Comparison of ENCODE assay signal across 8 cellular contexts in the genomic region with DNA sequence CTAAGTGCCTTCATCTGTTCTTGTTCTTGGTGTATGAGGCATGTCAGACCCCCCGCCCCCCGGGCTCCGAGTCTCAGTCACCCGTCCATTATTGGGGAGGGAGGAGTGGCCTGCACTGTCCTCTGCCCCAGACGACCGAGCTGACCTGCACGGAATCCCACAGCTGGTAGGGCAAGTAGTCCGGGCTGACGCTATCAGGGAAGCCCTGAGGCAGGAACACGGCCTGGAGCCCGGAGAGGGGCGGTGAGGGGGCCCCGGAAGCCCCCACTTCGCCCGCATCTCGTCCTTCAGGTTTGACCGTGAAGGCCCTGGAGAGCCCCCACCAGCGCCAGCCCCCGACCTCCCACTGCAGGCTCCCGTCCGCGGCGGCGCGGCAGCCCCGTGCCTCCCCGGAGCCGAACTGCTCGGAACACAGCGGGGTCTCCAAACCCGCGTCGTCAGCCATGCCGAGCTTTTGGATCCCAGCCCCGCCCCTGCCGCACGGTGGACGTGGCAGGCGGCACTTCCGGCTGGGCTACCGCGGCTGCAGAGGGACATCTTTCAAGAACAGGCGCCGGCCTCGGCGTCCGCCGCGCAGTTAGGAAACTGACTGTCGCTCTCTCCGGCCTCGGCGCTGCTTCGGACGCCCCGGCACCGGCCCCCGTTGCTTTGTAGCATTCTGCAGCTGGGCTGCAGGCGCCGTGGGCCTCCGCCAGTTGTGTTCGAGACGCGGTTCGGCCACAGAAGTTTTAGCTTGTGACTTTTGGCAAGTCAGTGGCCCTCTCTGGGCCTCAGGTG. TPM values are rescaled to one million over a fixed set of nuclear protein-coding genes. Genes with fewer than 3 reads are reported as not detected.
DNase-seq lines count a peak whose midpoint lies in the region; ATAC-seq and TF ChIP-seq lines count a peak whose summit lies in the region.

A gene (minus strand): TSS at position 463 of the 777 bp plus-strand sequence. CDS start 18 bp downstream, at position 445.

- H3K79me2 ChIP-seq in PC-3 (ENCODE audit: low read length), result peaks cover 15% of the 10 kb centered on the region

- peak within 1 kb of the TSS; percentile 94 for H3K4me3 Mint-ChIP-seq in activated T-cell treated with anti-CD3 and anti-CD28 coated beads, Interleukin-2, amount 50 U/mL, for 24 hours

- H4K20me1 ChIP-seq in PC-3 (ENCODE audit: low read length), result no peaks in the 10 kb centered on the region

- peak within 1 kb of the TSS; percentile 96 for H3K4me3 ChIP-seq in HUES64 (ENCODE audit: low read length)
- H3K4me3 ChIP-seq in PC-3 (ENCODE audit: low read length), result peak within 1 kb of the TSS; percentile 98
- peak within 1 kb of the TSS; percentile 78 to 96 for H3K4me3 ChIP-seq in muscle layer of duodenum (ENCODE audit: low read depth in 1 of 2, low read length in 2 of 2)

- peak; percentile 85 for ATAC-seq in GM21447 (IDR thresholded peaks at IDR 0.05; ENCODE audit: unreplicated experiment)
- ATAC-seq in PC-3, result peak; percentile 85
- ATAC-seq in esophagus mucosa, result peak; percentile 94

- H3K27me3 ChIP-seq in HUES64 (ENCODE audit: insufficient read depth, low read length), result no peaks in the 10 kb centered on the region
- no peaks in the 10 kb centered on the region for H3K27me3 ChIP-seq in PC-3 (ENCODE audit: low read length)
- no peaks in the 10 kb centered on the region for H3K27me3 ChIP-seq in muscle layer of duodenum (ENCODE audit: low read depth, low read length)

- H3K9ac ChIP-seq in HUES64 (ENCODE audit: low read depth, low read length), result peak within 1 kb of the TSS; percentile 97
- H3K9ac ChIP-seq in PC-3 (ENCODE audit: low read length), result peak within 1 kb of the TSS; percentile 99

- H3K9me3 ChIP-seq in HUES64 (ENCODE audit: insufficient read depth, low read depth, low read length) (no peaks in the 10 kb centered on the region), PC-3 (ENCODE audit: low read length) (no peaks in the 10 kb centered on the region), muscle layer of duodenum (ENCODE audit: control insufficient read depth in 1 of 2, low read length in 2 of 2) (no peaks in the 10 kb centered on the region)

- WGBS in HUES64, result under 1% methylated on average over 65 of the region's 65 CpGs

- no peak for TF ChIP-seq CTCF in PC-3 (conservative IDR thresholded peaks at IDR 0.05; ENCODE audit: low read depth, low read length)

- peak within 1 kb of the TSS; percentile 97 for H3K27ac Mint-ChIP-seq in activated T-cell treated with anti-CD3 and anti-CD28 coated beads, Interleukin-2, amount 50 U/mL, for 24 hours

- H3K27ac ChIP-seq in HUES64 (ENCODE audit: low read depth, low read length) (peak within 1 kb of the TSS; percentile 88), PC-3 (ENCODE audit: low read length) (peak within 1 kb of the TSS; percentile 58), muscle layer of duodenum (ENCODE audit: low read length) (peak within 1 kb of the TSS; percentile 97)

- H3K36me3 Mint-ChIP-seq in activated T-cell treated with anti-CD3 and anti-CD28 coated beads, Interleukin-2, amount 50 U/mL, for 24 hours (ENCODE audit: low read depth), result peaks cover 44% of the 10 kb centered on the region

- CTCF ChIA-PET in PC-3 (lab: Charles Lee), result no interaction called here

- peak within 1 kb of the TSS; percentile 89 for H3K4me2 ChIP-seq in PC-3 (ENCODE audit: low read length)

- peaks cover 53% of the 10 kb centered on the region for H3K4me1 Mint-ChIP-seq in activated T-cell treated with anti-CD3 and anti-CD28 coated beads, Interleukin-2, amount 50 U/mL, for 24 hours (ENCODE audit: low read depth)

- POLR2A ChIA-PET in PC-3 (lab: Charles Lee; ENCODE audit: unreplicated experiment), result no interaction called here

- BruUV-seq in PC-3 (replicated peaks; lab: Mats Ljungman, UMichigan), result TSS peak; percentile 61

- 0 out of 2 replicates have a peak, but pooled peaks cover 6% of the 10 kb centered on the region for H3K36me3 ChIP-seq in HUES64 (ENCODE audit: insufficient read depth, low read length)
- no peaks in the 10 kb centered on the region for H3K36me3 ChIP-seq in PC-3 (ENCODE audit: low read depth, low read length)
- peaks cover 0 to 5% of the 10 kb centered on the region in 2 donors for H3K36me3 ChIP-seq in muscle layer of duodenum (ENCODE audit: control insufficient read depth in 1 of 2, insufficient read depth in 2 of 2, low read length in 2 of 2)

- no peaks in the 10 kb centered on the region for H3K27me3 Mint-ChIP-seq in activated T-cell treated with anti-CD3 and anti-CD28 coated beads, Interleukin-2, amount 50 U/mL, for 24 hours

- H3K4me1 ChIP-seq in HUES64 (ENCODE audit: insufficient read depth, low read length) (peaks cover 12% of the 10 kb centered on the region), PC-3 (ENCODE audit: insufficient read depth, low read length) (peaks cover 15% of the 10 kb centered on the region), muscle layer of duodenum (ENCODE audit: control insufficient read depth in 1 of 2, insufficient read depth in 2 of 2, low read length in 2 of 2) (peaks cover 12 to 26% of the 10 kb centered on the region in 2 donors)

- no peaks in the 10 kb centered on the region for H3F3A ChIP-seq in PC-3 (ENCODE audit: low read length, unreplicated experiment)

- intact Hi-C loops in PC-3 (cut with micrococcal nuclease), result loop anchor here (5.0 kb wide), 1 partner anchor 194 kb away; no protein-coding TSS in a partner anchor

- H2AFZ ChIP-seq in PC-3 (ENCODE audit: low read length), result peak within 1 kb of the TSS; percentile 82

- DNase-seq in DMS 273 treated with DMSO at 0.1 percent for 48 hours (lab: John Stamatoyannopoulos, UW) (peak; percentile 62), PC-3 (peak; percentile 71)
- peak; percentile 91 for DNase-seq in activated T-cell treated with anti-CD3 and anti-CD28 coated beads, Interleukin-2, amount 50 U/mL, for 24 hours
- peak; percentile 72 for DNase-seq in stimulated activated CD8-positive, alpha-beta memory T cell treated with anti-CD3 and anti-CD28 coated beads, Interleukin-7, amount 100 ng/mL, for 24 hours (ENCODE audit: low read depth)

- H3K9me2 ChIP-seq in PC-3 (replicated peaks; ENCODE audit: low read length), result no peaks in the 10 kb centered on the region

- H3K9me3 Mint-ChIP-seq in activated T-cell treated with anti-CD3 and anti-CD28 coated beads, Interleukin-2, amount 50 U/mL, for 24 hours, result no peaks in the 10 kb centered on the region

RNA-seq across cellular contexts. Expression of the gene that starts here (rescaled TPM):
- polyA plus RNA-seq in HUES64 (2013, experiment 1 of 2), result 23.0 TPM
- polyA plus RNA-seq in HUES64 (2013, experiment 2 of 2), result 26.8 TPM
- 39.9 and 44.3 TPM in 2 replicates for total RNA-seq in PC-3 (2014; rRNA removed)
- 29.9 TPM for total RNA-seq in esophagus mucosa

Comparison
In these comparisons a context has a peak if more than half of its experiments do, and no peak if none do; other contexts are left out.
1. Peak in every context shown above with its lines: DNase-seq, ATAC-seq, H3K4me3 ChIP-seq and H3K27ac ChIP-seq.